26 cellular contexts compared by ENCODE assay signal in genomic region chr5:64273276-64273675, GRCh38.
"Had no signal": no experiment of that assay in that cellular context is flagged by ENCODE, and none has a peak within 500 bp of the region (broad histone marks: within the 10 kb centered on the region; RNA-seq: fewer than 3 reads in every experiment).

No MANE protein-coding gene starts in this region.

- H3K4me1 ChIP-seq: colonic mucosa, gastrocnemius medialis, lower lobe of right lung, psoas muscle, upper lobe of right lung had no signal

- H3K36me3 ChIP-seq: colonic mucosa, gastrocnemius medialis, lower lobe of right lung, neutrophil, ovary, thyroid gland, upper lobe of right lung had no signal

- FAIRE-seq: endothelial cell of umbilical vein had no signal

- H3K27me3 ChIP-seq: colonic mucosa, dorsolateral prefrontal cortex, gastrocnemius medialis, neutrophil, ovary, thyroid gland, upper lobe of right lung had no signal

- ATAC-seq: activated CD4-positive, alpha-beta T cell treated with anti-CD3 and anti-CD28 coated beads for 36 hours; activated T-cell treated with anti-CD3 and anti-CD28 coated beads, Interleukin-2, amount 50 U/mL, for 4 hours; effector memory CD8-positive, alpha-beta T cell; esophagus mucosa; gastrocnemius medialis; left lobe of liver; lower lobe of right lung; natural killer cell treated with Interleukin-12 subunit alpha and Interleukin-12 subunit beta and Interleukin-15 and Interleukin-18, amount 100 ng/mL, for 72 hours; psoas muscle; right cardiac atrium; upper lobe of right lung; WTC11 had no signal

- H3K9me3 ChIP-seq: colonic mucosa, gastrocnemius medialis, lower lobe of right lung, neutrophil, ovary, psoas muscle, thyroid gland, upper lobe of right lung had no signal

- H3K27ac ChIP-seq: colonic mucosa, dorsolateral prefrontal cortex, gastrocnemius medialis, lower lobe of right lung, neutrophil, ovary, psoas muscle, thyroid gland, upper lobe of right lung had no signal

- H3K4me3 ChIP-seq: colonic mucosa, dorsolateral prefrontal cortex, gastrocnemius medialis, lower lobe of right lung, ovary, psoas muscle, thyroid gland, upper lobe of right lung had no signal

- DNase-seq: activated CD4-positive, alpha-beta T cell treated with anti-CD3 and anti-CD28 coated beads for 36 hours; activated CD4-positive, alpha-beta T cell treated with anti-CD3 and anti-CD28 coated beads, Interleukin-2, amount 50 U/mL, for 48 hours; activated CD8-positive, alpha-beta memory T cell treated with anti-CD3 and anti-CD28 coated beads, Interleukin-2, amount 50 U/mL, for 48 hours; activated naive CD4-positive, alpha-beta T cell treated with Interleukin-2 at 50 U/mL for 16 hours; activated naive CD8-positive, alpha-beta T cell treated with anti-CD3 and anti-CD28 coated beads, Interleukin-2, amount 10 ng/mL, durations not matched to agents 7 days and 5 days; activated T-cell treated with anti-CD3 and anti-CD28 coated beads, Interleukin-2, amount 50 U/mL, for 4 hours; colonic mucosa; dorsolateral prefrontal cortex; effector memory CD8-positive, alpha-beta T cell; gastrocnemius medialis; islet precursor cell; lower lobe of right lung; ovary; psoas muscle; right cardiac atrium; stimulated activated CD4-positive, alpha-beta T cell treated with anti-CD3 and anti-CD28 coated beads, Interleukin-1b, Interleukin-23, amount 100 ng/mL, for 48 hours; substantia nigra; T-helper 9 cell; thyroid gland; upper lobe of right lung had no signal
